18 cellular contexts compared by ENCODE assay signal in genomic region chr5:55911784-55912653, GRCh38.
DNase-seq lines count a peak whose midpoint lies in the region; ATAC-seq, FAIRE-seq and TF ChIP-seq lines count a peak whose summit lies in the region.
"Had no signal": no experiment of that assay in that cellular context is flagged by ENCODE, and none has a peak within 500 bp of the region (broad histone marks: within the 10 kb centered on the region; RNA-seq: fewer than 3 reads in every experiment).

No MANE protein-coding gene starts in this region.

- peak overlapping the region; percentile 82 for H2AFZ ChIP-seq in GM23248
- H2AFZ ChIP-seq in hepatocyte = no peak overlapping the region

- TF ChIP-seq CTCF in AG09309 (IDR thresholded peaks at IDR 0.05; ENCODE audit: control insufficient read depth, insufficient read depth, low read depth, low read length, missing control alignments) = peak; percentile 21
- TF ChIP-seq CTCF in RWPE2 (IDR thresholded peaks at IDR 0.05; ENCODE audit: poor library complexity, severe bottlenecking) = peak; percentile 31
- no peak for TF ChIP-seq CTCF in fibroblast of pulmonary artery (IDR thresholded peaks at IDR 0.05; ENCODE audit: low read length, missing control alignments)
- no peak for TF ChIP-seq CTCF in hepatocyte (IDR thresholded peaks at IDR 0.05; ENCODE audit: poor library complexity)

- peak overlapping the region; percentile 52 for H3K9ac ChIP-seq in GM23248

- no peaks in the 10 kb centered on the region for H3K36me3 ChIP-seq in GM23248 (ENCODE audit: low read depth)
- H3K36me3 ChIP-seq in RWPE2 (ENCODE audit: low read depth) = no peaks in the 10 kb centered on the region
- no peaks in the 10 kb centered on the region for H3K36me3 ChIP-seq in hepatocyte (replicated peaks; ENCODE audit: insufficient read depth, low read depth)
- H3K36me3 ChIP-seq: HAP-1, heart left ventricle, Peyer's patch had no signal

- peaks cover 11% of the 10 kb centered on the region for H3K4me1 ChIP-seq in GM23248 (ENCODE audit: insufficient read depth)
- no peaks in the 10 kb centered on the region for H3K4me1 ChIP-seq in RWPE2 (ENCODE audit: insufficient read depth, poor library complexity, severe bottlenecking)
- peaks cover 5% of the 10 kb centered on the region for H3K4me1 ChIP-seq in hepatocyte (ENCODE audit: insufficient read depth)
- H3K4me1 ChIP-seq: HAP-1, heart left ventricle, Peyer's patch had no signal

- H3K79me2 ChIP-seq in GM23248 (ENCODE audit: insufficient read depth) (no peaks in the 10 kb centered on the region), hepatocyte (no peaks in the 10 kb centered on the region)

- ATAC-seq in RWPE2 (ENCODE audit: low read depth) (no peak), HG03097 (IDR thresholded peaks at IDR 0.05; ENCODE audit: low FRiP score, unreplicated experiment) (no peak)
- ATAC-seq: heart left ventricle had no signal

- H3K9me3 ChIP-seq in GM23248 (ENCODE audit: low read depth) (no peaks in the 10 kb centered on the region), RWPE2 (ENCODE audit: severe bottlenecking) (no peaks in the 10 kb centered on the region), hepatocyte (ENCODE audit: low read depth) (no peaks in the 10 kb centered on the region)
- H3K9me3 ChIP-seq: HAP-1, heart left ventricle, Peyer's patch had no signal

- in situ Hi-C loops in GM23248 (cut with MboI) = loop anchor here (10.0 to 25.0 kb wide), 2 partner anchors 187 to 575 kb away; no protein-coding TSS in a partner anchor

- DNase-seq in AG09309 (ENCODE audit: low read depth) = peak; percentile 20
- peak; percentile 46 for DNase-seq in GM23248
- no peak for DNase-seq in RWPE2 (ENCODE audit: low spot score)
- DNase-seq in fibroblast of pulmonary artery (ENCODE audit: low read depth) = peak; percentile 56
- no peak for DNase-seq in hepatocyte (ENCODE audit: low spot score)
- DNase-seq in HTR-8/SVneo (ENCODE audit: insufficient read length, low spot score) = no peak
- DNase-seq in stimulated activated CD4-positive, alpha-beta T cell treated with anti-CD3 and anti-CD28 coated beads, Interleukin-4, amount 100 ng/mL, for 24 hours = no peak
- DNase-seq: activated CD4-positive, alpha-beta memory T cell treated with anti-CD3 and anti-CD28 coated beads for 36 hours; aorta; cortex of kidney; heart left ventricle; NCI-H1048; NCI-H2107; NCI-H526 treated with DMSO at 0.1 percent for 48 hours; Peyer's patch had no signal

- FAIRE-seq in HTR-8/SVneo (lab: Jason Lieb, UNC) = no peak

- H3K27ac ChIP-seq in GM23248 = 0 out of 2 replicates have a peak overlapping the region, but pooled peaks have one; percentile 6
- no peak overlapping the region for H3K27ac ChIP-seq in RWPE2 (ENCODE audit: poor library complexity, severe bottlenecking)
- no peak overlapping the region for H3K27ac ChIP-seq in hepatocyte
- H3K27ac ChIP-seq: epithelial cell of prostate, heart left ventricle, Peyer's patch had no signal

- H3F3A ChIP-seq in GM23248 (ENCODE audit: insufficient read depth) = no peaks in the 10 kb centered on the region

- H3K9me2 ChIP-seq in GM23248 (ENCODE audit: insufficient read depth) = no peaks in the 10 kb centered on the region
- no peaks in the 10 kb centered on the region for H3K9me2 ChIP-seq in hepatocyte (replicated peaks; ENCODE audit: insufficient read depth)

- H3K4me3 ChIP-seq in AG09309 (ENCODE audit: control insufficient read depth, low read depth, low read length) (no peak overlapping the region), GM23248 (no peak overlapping the region), RWPE2 (ENCODE audit: severe bottlenecking) (no peak overlapping the region), fibroblast of pulmonary artery (replicated peaks; ENCODE audit: low read depth, low read length) (no peak overlapping the region), hepatocyte (no peak overlapping the region)
- H3K4me3 ChIP-seq: HAP-1, heart left ventricle, Peyer's patch had no signal

- no peaks in the 10 kb centered on the region for H4K20me1 ChIP-seq in GM23248 (ENCODE audit: insufficient read depth)
- no peaks in the 10 kb centered on the region for H4K20me1 ChIP-seq in hepatocyte (ENCODE audit: insufficient read depth, poor library complexity, severe bottlenecking)

- no peak overlapping the region for H3K4me2 ChIP-seq in GM23248 (ENCODE audit: unreplicated experiment)
- H3K4me2 ChIP-seq in hepatocyte = no peak overlapping the region

- WGBS in GM23248 (ENCODE audit: low coverage in 1 of 2, low lambda C conversion rate in 2 of 2, missing lambda C conversion rate in 2 of 2), 2 experiments = 58 to 67% methylated on average over 2 of the region's 2 CpGs
- WGBS in hepatocyte (ENCODE audit: low lambda C conversion rate, missing lambda C conversion rate) = 86% methylated on average over 2 of the region's 2 CpGs

- H3K27me3 ChIP-seq in GM23248 (replicated peaks; ENCODE audit: insufficient read depth) (no peaks in the 10 kb centered on the region), RWPE2 (ENCODE audit: insufficient read depth, poor library complexity, severe bottlenecking) (no peaks in the 10 kb centered on the region), hepatocyte (no peaks in the 10 kb centered on the region)
- H3K27me3 ChIP-seq: heart left ventricle, Peyer's patch had no signal

Comparison
In these comparisons a context has a peak if more than half of its experiments do, and no peak if none do; other contexts are left out.
1. DNase-seq: peak in AG09309 (single experiment), GM23248 (single experiment) and fibroblast of pulmonary artery (single experiment); none in RWPE2 (single experiment), hepatocyte (single experiment), HTR-8/SVneo (single experiment) and stimulated activated CD4-positive, alpha-beta T cell treated with anti-CD3 and anti-CD28 coated beads, Interleukin-4, amount 100 ng/mL, for 24 hours (single experiment).
2. CTCF ChIP-seq: peak in AG09309 (single experiment) and RWPE2 (single experiment); none in fibroblast of pulmonary artery (single experiment) and hepatocyte (single experiment).